In genomic region chr14:55807992-55808391, GRCh38 we compare ENCODE assay signal across 11 cellular contexts.
DNase-seq lines count a peak whose midpoint lies in the region; ATAC-seq, FAIRE-seq and TF ChIP-seq lines count a peak whose summit lies in the region.
"Had no signal": no experiment of that assay in that cellular context is flagged by ENCODE, and none has a peak within 500 bp of the region (broad histone marks: within the 10 kb centered on the region; RNA-seq: fewer than 3 reads in every experiment).

No MANE protein-coding gene starts in this region.

- peak overlapping the region; percentile 85 for H3K27ac ChIP-seq in foreskin keratinocyte
- peak overlapping the region; percentile 20 to 87 (median 83) for H3K27ac ChIP-seq in stomach

- no peak for FAIRE-seq in frontal cortex (lab: Jason Lieb, UNC)

- H3K4me1 ChIP-seq in foreskin keratinocyte (peaks cover 8% of the 10 kb centered on the region), stomach (peaks cover 15 to 20% (median 18%) of the 10 kb centered on the region in 4 donors)

- peaks cover 15% of the 10 kb centered on the region for H3K36me3 Mint-ChIP-seq in activated CD8-positive, alpha-beta memory T cell treated with anti-CD3 and anti-CD28 coated beads, Interleukin-2, amount 10 ng/mL, durations not matched to agents 7 days and 5 days
- H3K36me3 Mint-ChIP-seq in activated CD8-positive, alpha-beta T cell treated with anti-CD3 and anti-CD28 coated beads, Interleukin-2, amount 10 ng/mL, durations not matched to agents 7 days and 5 days (ENCODE audit: low read depth) = peaks cover 11% of the 10 kb centered on the region

- no peak for TF ChIP-seq POLR2A in stomach (IDR thresholded peaks at IDR 0.05)

- H3K4me3 Mint-ChIP-seq in activated CD8-positive, alpha-beta memory T cell treated with anti-CD3 and anti-CD28 coated beads, Interleukin-2, amount 10 ng/mL, durations not matched to agents 7 days and 5 days = no peak overlapping the region
- no peak overlapping the region for H3K4me3 Mint-ChIP-seq in activated CD8-positive, alpha-beta T cell treated with anti-CD3 and anti-CD28 coated beads, Interleukin-2, amount 10 ng/mL, durations not matched to agents 7 days and 5 days

- intact Hi-C loops in stomach (cut with DNase I; ENCODE audit: low total_unique reads) = no loop called here

- H3K27me3 ChIP-seq in foreskin keratinocyte (no peaks in the 10 kb centered on the region), stomach (no peaks in the 10 kb centered on the region)

- no peak for DNase-seq in activated CD8-positive, alpha-beta memory T cell treated with anti-CD3 and anti-CD28 coated beads, Interleukin-2, amount 10 ng/mL, durations not matched to agents 7 days and 5 days
- no peak for DNase-seq in activated CD8-positive, alpha-beta memory T cell treated with anti-CD3 and anti-CD28 coated beads for 24 hours
- no peak for DNase-seq in activated CD8-positive, alpha-beta T cell treated with anti-CD3 and anti-CD28 coated beads, Interleukin-2, amount 10 ng/mL, durations not matched to agents 7 days and 5 days
- no peak for DNase-seq in foreskin keratinocyte
- no peak for DNase-seq in stomach
- no peak for DNase-seq in NCI-H2029 (lab: John Stamatoyannopoulos, UW)
- no peak for DNase-seq in frontal cortex (ENCODE audit: low spot score in 2 of 2)
- no peak for DNase-seq in NCI-H226
- DNase-seq: ACHN, amygdala had no signal

- peak overlapping the region; percentile 83 for H3K27ac Mint-ChIP-seq in activated CD8-positive, alpha-beta memory T cell treated with anti-CD3 and anti-CD28 coated beads, Interleukin-2, amount 10 ng/mL, durations not matched to agents 7 days and 5 days
- peak overlapping the region; percentile 89 for H3K27ac Mint-ChIP-seq in activated CD8-positive, alpha-beta T cell treated with anti-CD3 and anti-CD28 coated beads, Interleukin-2, amount 10 ng/mL, durations not matched to agents 7 days and 5 days

- H3K9me3 ChIP-seq in stomach = no peaks in the 10 kb centered on the region

- ATAC-seq in activated CD8-positive, alpha-beta memory T cell treated with anti-CD3 and anti-CD28 coated beads, Interleukin-2, amount 10 ng/mL, durations not matched to agents 7 days and 5 days = no peak
- no peak for ATAC-seq in activated CD8-positive, alpha-beta T cell treated with anti-CD3 and anti-CD28 coated beads, Interleukin-2, amount 10 ng/mL, durations not matched to agents 7 days and 5 days
- ATAC-seq in foreskin keratinocyte = no peak

- peaks cover 43% of the 10 kb centered on the region for H3K4me1 Mint-ChIP-seq in activated CD8-positive, alpha-beta memory T cell treated with anti-CD3 and anti-CD28 coated beads, Interleukin-2, amount 10 ng/mL, durations not matched to agents 7 days and 5 days
- peaks cover 40% of the 10 kb centered on the region for H3K4me1 Mint-ChIP-seq in activated CD8-positive, alpha-beta T cell treated with anti-CD3 and anti-CD28 coated beads, Interleukin-2, amount 10 ng/mL, durations not matched to agents 7 days and 5 days (ENCODE audit: low read depth)

- CTCF ChIA-PET in activated CD8-positive, alpha-beta memory T cell treated with anti-CD3 and anti-CD28 coated beads, Interleukin-2, amount 10 ng/mL, durations not matched to agents 7 days and 5 days (lab: Charles Lee) = no interaction called here
- CTCF ChIA-PET in activated CD8-positive, alpha-beta T cell treated with anti-CD3 and anti-CD28 coated beads, Interleukin-2, amount 10 ng/mL, durations not matched to agents 7 days and 5 days (lab: Charles Lee) = interaction anchor here (0.8 kb wide), 1 partner anchor 310 kb away, joined by 3 read pairs; the partner anchor contains the start of gene PELI2

- TF ChIP-seq CTCF in foreskin keratinocyte (conservative IDR thresholded peaks at IDR 0.05) (no peak), stomach (IDR thresholded peaks at IDR 0.05) (no peak)

- peaks cover 7% of the 10 kb centered on the region for H3K9me3 Mint-ChIP-seq in activated CD8-positive, alpha-beta memory T cell treated with anti-CD3 and anti-CD28 coated beads, Interleukin-2, amount 10 ng/mL, durations not matched to agents 7 days and 5 days (ENCODE audit: low read depth)
- H3K9me3 Mint-ChIP-seq in activated CD8-positive, alpha-beta T cell treated with anti-CD3 and anti-CD28 coated beads, Interleukin-2, amount 10 ng/mL, durations not matched to agents 7 days and 5 days (ENCODE audit: insufficient read depth) = peaks cover 3% of the 10 kb centered on the region

- H3K27me3 Mint-ChIP-seq in activated CD8-positive, alpha-beta memory T cell treated with anti-CD3 and anti-CD28 coated beads, Interleukin-2, amount 10 ng/mL, durations not matched to agents 7 days and 5 days = peaks cover 3% of the 10 kb centered on the region
- peaks cover 9% of the 10 kb centered on the region for H3K27me3 Mint-ChIP-seq in activated CD8-positive, alpha-beta T cell treated with anti-CD3 and anti-CD28 coated beads, Interleukin-2, amount 10 ng/mL, durations not matched to agents 7 days and 5 days (ENCODE audit: low read depth)

- POLR2A ChIA-PET in activated CD8-positive, alpha-beta T cell treated with anti-CD3 and anti-CD28 coated beads, Interleukin-2, amount 10 ng/mL, durations not matched to agents 7 days and 5 days (lab: Charles Lee) = no interaction called here

- WGBS in stomach, 5 donors = 32 to 52% (median 39%) methylated on average over 1 of the region's 1 CpG

- no peak for TF ChIP-seq EP300 in stomach (IDR thresholded peaks at IDR 0.05)

- no peaks in the 10 kb centered on the region for H3K36me3 ChIP-seq in stomach

- no peak overlapping the region for H3K4me3 ChIP-seq in stomach
- H3K4me3 ChIP-seq: smooth muscle cell had no signal
